Comparison of ENCODE assay signal across 1 cellular context in the genomic region with DNA sequence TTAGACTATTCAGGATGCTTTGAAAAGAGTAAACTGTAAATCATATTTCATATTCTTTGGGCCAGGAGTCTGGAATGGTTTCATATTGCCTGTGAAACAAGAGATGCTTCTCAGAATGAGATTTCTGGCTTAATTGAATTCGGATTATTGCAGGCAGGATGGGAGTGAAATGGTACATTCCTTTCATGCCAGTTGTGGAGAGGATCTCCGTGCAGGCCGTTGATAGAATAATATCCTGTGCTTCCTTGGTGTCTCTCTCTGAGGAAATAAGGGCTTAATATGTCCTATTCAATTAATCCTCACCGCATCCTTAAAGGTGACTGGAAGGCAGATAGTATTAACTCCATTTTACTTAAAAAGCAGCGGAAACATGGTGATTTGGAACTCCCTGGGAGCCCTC.
TF ChIP-seq lines count a peak whose summit lies in the region.

No MANE protein-coding gene starts in this region.

TF ChIP-seq in IMR-90, 13 proteins besides CTCF, POLR2A, EP300 and RAD21 (continued from another document):
- TF ChIP-seq, protein P1, sequence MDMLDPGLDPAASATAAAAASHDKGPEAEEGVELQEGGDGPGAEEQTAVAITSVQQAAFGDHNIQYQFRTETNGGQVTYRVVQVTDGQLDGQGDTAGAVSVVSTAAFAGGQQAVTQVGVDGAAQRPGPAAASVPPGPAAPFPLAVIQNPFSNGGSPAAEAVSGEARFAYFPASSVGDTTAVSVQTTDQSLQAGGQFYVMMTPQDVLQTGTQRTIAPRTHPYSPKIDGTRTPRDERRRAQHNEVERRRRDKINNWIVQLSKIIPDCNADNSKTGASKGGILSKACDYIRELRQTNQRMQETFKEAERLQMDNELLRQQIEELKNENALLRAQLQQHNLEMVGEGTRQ (IDR thresholded peaks at IDR 0.05; ENCODE audit: low read depth, low read length): no peak
- TF ChIP-seq MAZ (IDR thresholded peaks at IDR 0.05; ENCODE audit: borderline replicate concordance, low read depth, low read length) (no peak), ELK1 (IDR thresholded peaks at IDR 0.05; ENCODE audit: borderline replicate concordance, low read depth, low read length) (no peak), NFE2L2 (IDR thresholded peaks at IDR 0.05; ENCODE audit: low read depth, low read length) (no peak), FOS (IDR thresholded peaks at IDR 0.05; ENCODE audit: low read depth, low read length) (no peak), RCOR1 (IDR thresholded peaks at IDR 0.05; ENCODE audit: insufficient replicate concordance, low read length) (no peak), CHD1 (IDR thresholded peaks at IDR 0.05; ENCODE audit: low read depth, low read length) (no peak), MAFK (IDR thresholded peaks at IDR 0.05; ENCODE audit: low read depth, low read length) (no peak), CEBPB (IDR thresholded peaks at IDR 0.05; ENCODE audit: low read depth, low read length) (no peak), RFX5 (IDR thresholded peaks at IDR 0.05; ENCODE audit: low read depth, low read length) (no peak)
